ENCODE assay signal across 19 cellular contexts in genomic region chr15:31376511-31376910, GRCh38. TPM values are rescaled to one million over a fixed set of nuclear protein-coding genes. Genes with fewer than 3 reads are reported as not detected.
DNase-seq lines count a peak whose midpoint lies in the region; ATAC-seq and TF ChIP-seq lines count a peak whose summit lies in the region.
"Had no signal": no experiment of that assay in that cellular context is flagged by ENCODE, and none has a peak within 500 bp of the region (broad histone marks: within the 10 kb centered on the region; RNA-seq: fewer than 3 reads in every experiment).

No MANE protein-coding gene starts in this region.

- H3K79me2 ChIP-seq in H9 (ENCODE audit: insufficient read depth, low read length), result no peaks in the 10 kb centered on the region; the same call in 1 of the 2 replicates

- H3K4me3 Mint-ChIP-seq in CD14-positive monocyte (no peak overlapping the region), H9 (no peak overlapping the region), neural crest cell (no peak overlapping the region)
- H3K4me3 Mint-ChIP-seq in central memory CD8-positive, alpha-beta T cell, result peak overlapping the region; percentile 16

- no peak overlapping the region for H4K8ac ChIP-seq in H9 (replicated peaks; ENCODE audit: insufficient read length, low read depth, low read length)

- H3T11ph ChIP-seq in H9 (ENCODE audit: low read length), result no peak overlapping the region

- H3K27me3 Mint-ChIP-seq in CD14-positive monocyte (ENCODE audit: low read depth in 3 of 3) (no peaks in the 10 kb centered on the region), H9 (ENCODE audit: low read depth) (no peaks in the 10 kb centered on the region), neural crest cell (ENCODE audit: low read depth) (no peaks in the 10 kb centered on the region)
- H3K27me3 Mint-ChIP-seq in central memory CD8-positive, alpha-beta T cell, result no peaks in the 10 kb centered on the region
- H3K27me3 Mint-ChIP-seq: IgD-negative memory B cell had no signal

- H3K9me3 Mint-ChIP-seq in CD14-positive monocyte (peaks cover 0 to 5% (median 2%) of the 10 kb centered on the region in 7 donors), H9 (peaks cover 4% of the 10 kb centered on the region in 2 experiments; a peak in 3 of 5 replicates), neural crest cell (no peaks in the 10 kb centered on the region)
- H3K9me3 Mint-ChIP-seq in central memory CD8-positive, alpha-beta T cell, result no peaks in the 10 kb centered on the region
- H3K9me3 Mint-ChIP-seq: IgD-negative memory B cell had no signal

- ATAC-seq in central memory CD8-positive, alpha-beta T cell (replicated peaks; ENCODE audit: extremely low read depth, poor library complexity, severe bottlenecking), result no peak
- ATAC-seq in GM18867 (IDR thresholded peaks at IDR 0.05; ENCODE audit: unreplicated experiment) (no peak), HG03432 (IDR thresholded peaks at IDR 0.05; ENCODE audit: unreplicated experiment) (no peak)
- ATAC-seq: heart right ventricle had no signal

- H3K27ac ChIP-seq in H9 (ENCODE audit: insufficient read length, low read depth, low read length) (no peak overlapping the region), breast epithelium (no peak overlapping the region)
- H3K27ac ChIP-seq: right lobe of liver, WERI-Rb-1 had no signal

- no peaks in the 10 kb centered on the region for H4K20me1 ChIP-seq in H9 (ENCODE audit: control insufficient read depth, insufficient read depth, insufficient read length)

- H3K14ac ChIP-seq in H9 (ENCODE audit: insufficient read depth, low read length), result no peak overlapping the region

- no peaks in the 10 kb centered on the region for H3K79me1 ChIP-seq in H9 (ENCODE audit: insufficient read depth, low read depth, low read length, poor library complexity, severe bottlenecking)

- H3K4me3 ChIP-seq in breast epithelium, result no peak overlapping the region
- H3K4me3 ChIP-seq: heart right ventricle, right lobe of liver had no signal

- no peak overlapping the region for H3K9ac ChIP-seq in H9 (ENCODE audit: extremely low read depth, insufficient read length, low read length)

- H3K56ac ChIP-seq in H9 (ENCODE audit: insufficient read length, low read depth, low read length), result no peak overlapping the region

- H3K9me3 ChIP-seq in H9 (ENCODE audit: control insufficient read depth, low read depth, low read length) (no peaks in the 10 kb centered on the region), breast epithelium (no peaks in the 10 kb centered on the region)
- H3K9me3 ChIP-seq: right lobe of liver had no signal

- no peak overlapping the region for H2BK5ac ChIP-seq in H9 (ENCODE audit: insufficient read length, low read length)

- TF ChIP-seq POLR2A in breast epithelium (IDR thresholded peaks at IDR 0.05), result no peak

- H3K4me2 ChIP-seq in H9 (ENCODE audit: insufficient read depth, insufficient read length, low read length), result no peak overlapping the region

- no peak overlapping the region for H3K23ac ChIP-seq in H9 (ENCODE audit: insufficient read length, low read depth, low read length)

- H3K27ac Mint-ChIP-seq in CD14-positive monocyte, result peak overlapping the region in 1 of 7 donors; percentile 11
- H3K27ac Mint-ChIP-seq in H9, result peak overlapping the region in 2 of 3 experiments; percentile 53 to 71; a peak in 4 of 7 replicates
- H3K27ac Mint-ChIP-seq in central memory CD8-positive, alpha-beta T cell (ENCODE audit: low read depth), result peak overlapping the region; percentile 71
- peak overlapping the region; percentile 62 for H3K27ac Mint-ChIP-seq in neural crest cell (ENCODE audit: unreplicated experiment)

- H3K18ac ChIP-seq in H9 (ENCODE audit: insufficient read length, low read depth, low read length), result no peak overlapping the region

- no peak overlapping the region for H2BK12ac ChIP-seq in H9 (ENCODE audit: insufficient read length, low read depth, low read length)

- no peak overlapping the region for H4K5ac ChIP-seq in H9 (ENCODE audit: insufficient read length, low read depth, low read length)

- H3K4me1 ChIP-seq in H9 (ENCODE audit: insufficient read depth, low read length) (no peaks in the 10 kb centered on the region; the same call in 1 of the 2 replicates), breast epithelium (peaks cover 0 to 5% of the 10 kb centered on the region in 2 donors)

- no peak for TF ChIP-seq CTCF in CD14-positive monocyte (IDR thresholded peaks at IDR 0.05)
- TF ChIP-seq CTCF in H9 (conservative IDR thresholded peaks at IDR 0.05), result no peak
- TF ChIP-seq CTCF in neural crest cell (conservative IDR thresholded peaks at IDR 0.05), result no peak
- no peak for TF ChIP-seq CTCF in breast epithelium (IDR thresholded peaks at IDR 0.05)

- H3K27me3 ChIP-seq in H9 (ENCODE audit: insufficient read depth, low read length), result no peaks in the 10 kb centered on the region
- H3K27me3 ChIP-seq in breast epithelium, result no peaks in the 10 kb centered on the region
- H3K27me3 ChIP-seq: heart right ventricle, right lobe of liver had no signal

- intact Hi-C loops in CD14-positive monocyte (cut with micrococcal nuclease), result no loop called here
- intact Hi-C loops in breast epithelium (cut with DNase I; ENCODE audit: low total_unique reads), result loop anchor here (10.0 kb wide), 1 partner anchor 108 kb away; no protein-coding TSS in a partner anchor

- H3K23me2 ChIP-seq in H9 (ENCODE audit: insufficient read length, low read depth, low read length, poor library complexity, severe bottlenecking), result no peaks in the 10 kb centered on the region

- H2AK5ac ChIP-seq in H9 (ENCODE audit: insufficient read length, low read length), result no peak overlapping the region

- WGBS in H9 (ENCODE audit: extremely low coverage, insufficient read length, low lambda C conversion rate), result no CpG with 5 or more reads among the region's 11 CpGs

- no peak overlapping the region for H2AFZ ChIP-seq in H9 (ENCODE audit: low read length)

- DNase-seq in CD14-positive monocyte (ENCODE audit: low spot score) (peak; percentile 23), H9 (no peak), neural crest cell (ENCODE audit: low read depth, low spot score) (no peak), breast epithelium (ENCODE audit: low spot score in 2 of 2) (no peak), NCI-H1105 (lab: John Stamatoyannopoulos, UW) (no peak)
- no peak for DNase-seq in central memory CD8-positive, alpha-beta T cell (ENCODE audit: low spot score in 2 of 2)
- DNase-seq: amygdala; MM.1S; NCI-H1694 treated with DMSO at 0.1 percent for 48 hours; occipital lobe; SHP77; stimulated activated CD4-positive, alpha-beta T cell treated with anti-CD3 and anti-CD28 coated beads, Interleukin-1b, Interleukin-23, amount 100 ng/mL, for 48 hours; T-helper 1 cell; WERI-Rb-1 had no signal

- H2BK120ac ChIP-seq in H9 (ENCODE audit: low read depth, low read length, poor library complexity, severe bottlenecking), result no peak overlapping the region

- no peak overlapping the region for H2BK20ac ChIP-seq in H9 (ENCODE audit: low read depth, low read length, poor library complexity, severe bottlenecking)

- H3K36me3 ChIP-seq in breast epithelium, result no peaks in the 10 kb centered on the region

- no peak overlapping the region for H4K91ac ChIP-seq in H9 (ENCODE audit: insufficient read length, low read depth, low read length)

- peaks cover 6% of the 10 kb centered on the region for H3K4me1 Mint-ChIP-seq in CD14-positive monocyte
- H3K4me1 Mint-ChIP-seq in H9, result peaks cover 24 to 25% of the 10 kb centered on the region in 2 experiments
- H3K4me1 Mint-ChIP-seq in central memory CD8-positive, alpha-beta T cell, result peaks cover 15% of the 10 kb centered on the region
- peaks cover 9% of the 10 kb centered on the region for H3K4me1 Mint-ChIP-seq in neural crest cell

- H2BK15ac ChIP-seq in H9 (ENCODE audit: low read depth, low read length), result no peak overlapping the region

- no peak overlapping the region for H3K4ac ChIP-seq in H9 (ENCODE audit: low read depth, low read length)

- peaks cover 85 to 99% of the 10 kb centered on the region in 2 donors for H3K36me3 Mint-ChIP-seq in CD14-positive monocyte
- H3K36me3 Mint-ChIP-seq in H9 (ENCODE audit: insufficient read depth in 1 of 3, low read depth in 3 of 3), result peaks cover 14 to 39% (median 33%) of the 10 kb centered on the region in 3 experiments
- peaks cover 68% of the 10 kb centered on the region for H3K36me3 Mint-ChIP-seq in central memory CD8-positive, alpha-beta T cell (ENCODE audit: insufficient read depth)
- H3K36me3 Mint-ChIP-seq in neural crest cell (ENCODE audit: low read depth), result peaks cover 16% of the 10 kb centered on the region

RNA-seq across cellular contexts. Expression of gene KLF13, which starts 49.9 kb away (rescaled TPM):
- polyA plus RNA-seq in CD14-positive monocyte, result 10 to 100 TPM; 22.5 to 28.0 TPM
- total RNA-seq in H9 (2021) (30.6 and 33.4 TPM in 2 replicates), neural crest cell (43.3 and 44.6 TPM in 2 replicates), breast epithelium (10 to 100 TPM; 26.3 to 52.2 (median 28.2) TPM)
